Comparison of ENCODE assay signal across 8 cellular contexts in the genomic region with DNA sequence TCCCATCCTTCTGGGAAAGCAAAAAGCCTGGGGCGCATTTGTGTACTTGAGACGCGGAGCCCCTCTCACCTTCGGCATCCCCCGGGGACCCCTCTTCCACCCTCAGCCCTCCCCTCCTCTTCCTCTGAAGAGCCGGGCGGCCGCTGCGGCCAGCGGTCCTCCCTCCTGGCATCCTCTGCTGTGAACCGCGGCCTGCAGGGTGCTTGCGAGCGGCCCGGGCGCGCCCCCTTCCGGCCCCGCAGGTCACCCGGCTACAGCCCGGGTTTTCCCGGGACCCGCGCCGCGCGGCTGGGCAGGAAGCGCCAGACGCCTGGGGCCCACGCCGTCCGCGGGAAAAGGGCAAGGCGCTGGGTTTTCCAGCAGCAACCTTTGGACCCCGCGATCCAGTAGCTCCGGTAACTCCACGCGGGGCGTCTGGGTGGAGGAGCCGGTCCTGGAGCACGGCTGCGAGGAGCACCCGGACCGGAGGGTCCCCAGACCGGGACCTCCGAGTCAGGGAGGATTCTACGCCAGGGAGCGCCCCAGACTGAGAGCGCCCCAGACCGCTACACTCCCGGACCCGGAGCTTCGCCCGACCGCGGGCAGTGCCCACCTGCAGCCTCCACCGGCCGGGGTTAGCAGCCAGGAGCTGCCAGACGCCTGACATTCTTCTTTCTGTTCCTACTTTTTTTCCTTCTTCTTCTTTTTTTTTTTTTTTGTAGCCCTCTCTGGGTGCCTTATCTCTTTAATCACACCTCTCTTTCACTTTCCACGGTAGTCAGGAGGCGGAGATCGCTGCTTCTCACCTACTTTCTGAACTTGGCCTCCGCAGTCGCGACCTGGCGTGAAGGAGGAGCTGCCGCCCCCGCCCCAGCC. TPM values are rescaled to one million over a fixed set of nuclear protein-coding genes. Genes with fewer than 3 reads are reported as not detected.
A peak's percentile ranks its signal among the peaks of the same experiment; 100 is the strongest.
DNase-seq lines count a peak whose midpoint lies in the region; ATAC-seq and TF ChIP-seq lines count a peak whose summit lies in the region.

A gene with protein sequence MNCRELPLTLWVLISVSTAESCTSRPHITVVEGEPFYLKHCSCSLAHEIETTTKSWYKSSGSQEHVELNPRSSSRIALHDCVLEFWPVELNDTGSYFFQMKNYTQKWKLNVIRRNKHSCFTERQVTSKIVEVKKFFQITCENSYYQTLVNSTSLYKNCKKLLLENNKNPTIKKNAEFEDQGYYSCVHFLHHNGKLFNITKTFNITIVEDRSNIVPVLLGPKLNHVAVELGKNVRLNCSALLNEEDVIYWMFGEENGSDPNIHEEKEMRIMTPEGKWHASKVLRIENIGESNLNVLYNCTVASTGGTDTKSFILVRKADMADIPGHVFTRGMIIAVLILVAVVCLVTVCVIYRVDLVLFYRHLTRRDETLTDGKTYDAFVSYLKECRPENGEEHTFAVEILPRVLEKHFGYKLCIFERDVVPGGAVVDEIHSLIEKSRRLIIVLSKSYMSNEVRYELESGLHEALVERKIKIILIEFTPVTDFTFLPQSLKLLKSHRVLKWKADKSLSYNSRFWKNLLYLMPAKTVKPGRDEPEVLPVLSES (plus strand): TSS at position 271 of the 855 bp plus-strand sequence. CDS start 6,865 bp downstream, outside the sequence.

- CTCF ChIA-PET in Caco-2 (lab: Charles Lee): interaction anchor here (0.7 kb wide), 1 partner anchor 54 kb away, joined by 6 read pairs; no protein-coding TSS in a partner anchor

- H3K27me3 Mint-ChIP-seq in Caco-2 (ENCODE audit: insufficient read depth, unreplicated experiment): peaks cover 16% of the 10 kb centered on the region

- TF ChIP-seq CTCF in Caco-2 (IDR thresholded peaks at IDR 0.05; ENCODE audit: insufficient read depth in 1 of 2, low read depth in 1 of 2, low read length in 1 of 2, severe bottlenecking in 1 of 2, unreplicated experiment in 1 of 2) (peak; percentile 74 to 76), subcutaneous adipose tissue (IDR thresholded peaks at IDR 0.05; ENCODE audit: low read depth) (no peak)

- no peaks in the 10 kb centered on the region for H3K9me3 Mint-ChIP-seq in Caco-2 (ENCODE audit: unreplicated experiment)

- intact Hi-C loops in Caco-2 (cut with micrococcal nuclease; ENCODE audit: unreplicated experiment): loop anchor here (1.0 to 5.0 kb wide), 3 partner anchors 87 to 335 kb away; no protein-coding TSS in a partner anchor

- POLR2A ChIA-PET in Caco-2 (lab: Charles Lee): no interaction called here

- no peaks in the 10 kb centered on the region for H3K27me3 ChIP-seq in Caco-2 (replicated peaks; ENCODE audit: control insufficient read depth, insufficient read depth, low read length)

- no peaks in the 10 kb centered on the region for H3K9me3 ChIP-seq in Caco-2

- peak within 1 kb of the TSS; percentile 39 for H3K4me3 ChIP-seq in Caco-2 (ENCODE audit: low read depth, low read length)

- H3K4me1 Mint-ChIP-seq in Caco-2 (ENCODE audit: low read depth, unreplicated experiment): peaks cover 5% of the 10 kb centered on the region

- H3K27ac Mint-ChIP-seq in Caco-2 (ENCODE audit: unreplicated experiment): peak within 1 kb of the TSS; percentile 24

- BruUV-seq in Caco-2 (replicated peaks; lab: Mats Ljungman, UMichigan): no TSS peak

- DNase-seq in Caco-2: peak; percentile 62 to 86
- DNase-seq in RPMI8226: peak; percentile 58
- peak; percentile 89 for DNase-seq in activated effector memory CD4-positive, alpha-beta T cell treated with anti-CD3 and anti-CD28 coated beads, Interleukin-2, amount 50 U/mL, for 16 hours
- DNase-seq in foreskin melanocyte: peak; percentile 58
- peak; percentile 4 for DNase-seq in non-pigmented ciliary epithelial cell (ENCODE audit: low read depth)

- no peaks in the 10 kb centered on the region for H3K36me3 ChIP-seq in Caco-2 (ENCODE audit: control insufficient read depth, insufficient read depth, low read length)

- peaks cover 5% of the 10 kb centered on the region for H3K36me3 Mint-ChIP-seq in Caco-2 (ENCODE audit: insufficient read depth, unreplicated experiment)

- no peaks in the 10 kb centered on the region for H3K4me1 ChIP-seq in Caco-2

- ATAC-seq in GM19397 (IDR thresholded peaks at IDR 0.05; ENCODE audit: unreplicated experiment) (peak; percentile 96), HG03558 (IDR thresholded peaks at IDR 0.05; ENCODE audit: extremely low read depth, unreplicated experiment) (peak; percentile 89)

- H3K4me3 Mint-ChIP-seq in Caco-2 (ENCODE audit: unreplicated experiment): peak within 1 kb of the TSS; percentile 79

RNA-seq across cellular contexts. Expression of the gene that starts here (rescaled TPM):
- total RNA-seq in Caco-2 (2022): not detected in 2 replicates
- total RNA-seq in subcutaneous adipose tissue: 10 to 100 TPM; 12.6 to 24.9 (median 21.2) TPM

Comparison
In these comparisons a context has a peak if more than half of its experiments do, and no peak if none do; other contexts are left out.
1. Peak in every context shown above with its lines: DNase-seq, ATAC-seq and H3K4me3 ChIP-seq.
2. RNA of the gene that starts here (total RNA-seq): 12.6 to 24.9 TPM in subcutaneous adipose tissue; not detected in Caco-2; every median in the first group is over 10 times any median in the second.
3. Peak in DNase-seq and H3K4me3 ChIP-seq in Caco-2; RNA of the gene not detected or under 1 TPM.
4. DNase-seq: peak in every context shown above with its lines; median percentile 89 in activated effector memory CD4-positive, alpha-beta T cell treated with anti-CD3 and anti-CD28 coated beads, Interleukin-2, amount 50 U/mL, for 16 hours; 74 in Caco-2; 58 in RPMI8226; 58 in foreskin melanocyte; 4 in non-pigmented ciliary epithelial cell.